In the genomic region with DNA sequence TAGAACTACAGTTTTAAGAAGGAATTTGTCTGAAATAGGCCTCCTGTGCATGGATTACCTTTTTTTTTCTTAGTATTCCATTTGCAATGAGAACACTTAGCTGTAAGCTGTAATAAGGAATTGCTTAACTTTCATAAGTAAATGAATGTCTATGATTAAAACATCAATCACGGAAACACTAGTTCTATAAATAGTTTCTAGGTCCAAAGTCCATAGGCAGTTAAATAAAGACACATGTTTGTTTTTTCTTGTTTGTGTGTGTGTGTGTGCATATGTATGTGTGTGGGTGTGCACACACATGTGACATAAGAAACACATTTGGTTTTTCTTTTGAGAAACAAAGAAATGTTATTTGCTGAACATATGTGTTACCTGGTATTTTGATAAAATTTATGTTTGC, we compare ENCODE assay signal across 16 cellular contexts. TPM values are rescaled to one million over a fixed set of nuclear protein-coding genes. Genes with fewer than 3 reads are reported as not detected.
DNase-seq lines count a peak whose midpoint lies in the region; ATAC-seq and TF ChIP-seq lines count a peak whose summit lies in the region.
"Had no signal": no experiment of that assay in that cellular context is flagged by ENCODE, and none has a peak within 500 bp of the region (broad histone marks: within the 10 kb centered on the region; RNA-seq: fewer than 3 reads in every experiment).

No MANE protein-coding gene starts in this region.

- peak overlapping the region; percentile 81 for H3K27ac Mint-ChIP-seq in activated T-cell treated with anti-CD3 and anti-CD28 coated beads, Interleukin-2, amount 50 U/mL, for 72 hours
- peak overlapping the region in 4 of 10 donors; percentile 63 to 99 (median 81) for H3K27ac Mint-ChIP-seq in naive thymus-derived CD8-positive, alpha-beta T cell
- H3K27ac Mint-ChIP-seq: GM23338, memory B cell had no signal

- peaks cover 89% of the 10 kb centered on the region for H3K4me1 Mint-ChIP-seq in activated T-cell treated with anti-CD3 and anti-CD28 coated beads, Interleukin-2, amount 50 U/mL, for 72 hours (ENCODE audit: low read depth)
- H3K4me1 Mint-ChIP-seq in naive thymus-derived CD8-positive, alpha-beta T cell: peaks cover 28 to 88% (median 82%) of the 10 kb centered on the region in 4 donors

- peaks cover 0 to 2% of the 10 kb centered on the region in 2 donors for H3K36me3 Mint-ChIP-seq in activated T-cell treated with anti-CD3 and anti-CD28 coated beads, Interleukin-2, amount 50 U/mL, for 72 hours (ENCODE audit: insufficient read depth in 2 of 2)
- peaks cover 0 to 3% (median 0%) of the 10 kb centered on the region in 3 donors for H3K36me3 Mint-ChIP-seq in naive thymus-derived CD8-positive, alpha-beta T cell

- peak overlapping the region; percentile 66 to 71 for H3K4me3 Mint-ChIP-seq in activated T-cell treated with anti-CD3 and anti-CD28 coated beads, Interleukin-2, amount 50 U/mL, for 72 hours
- peak overlapping the region in 2 of 10 donors; percentile 11 to 39 for H3K4me3 Mint-ChIP-seq in naive thymus-derived CD8-positive, alpha-beta T cell
- H3K4me3 Mint-ChIP-seq: GM23338, memory B cell had no signal

- no peak overlapping the region for H3K9ac ChIP-seq in endocrine pancreas (ENCODE audit: control insufficient read depth, insufficient read depth, low read length)

- no peak for TF ChIP-seq POLR2A in spleen (IDR thresholded peaks at IDR 0.05)

- H3K27me3 ChIP-seq in endocrine pancreas (ENCODE audit: control insufficient read depth, insufficient read depth, low read length) (no peaks in the 10 kb centered on the region), spleen (replicated peaks in 1 of 7) (no peaks in the 10 kb centered on the region)
- H3K27me3 ChIP-seq: vagina had no signal

- ATAC-seq in activated T-cell treated with anti-CD3 and anti-CD28 coated beads, Interleukin-2, amount 50 U/mL, for 72 hours (replicated peaks in 1 of 2): no peak
- no peak for ATAC-seq in naive thymus-derived CD8-positive, alpha-beta T cell
- ATAC-seq: GM23338; stimulated activated naive CD8-positive, alpha-beta T cell treated with anti-CD3 and anti-CD28 coated beads, Interleukin-15, Interleukin-2, amounts not matched to agents 100 U/mL and 50 U/mL, for 24 hours had no signal

- H3K9me3 Mint-ChIP-seq in activated T-cell treated with anti-CD3 and anti-CD28 coated beads, Interleukin-2, amount 50 U/mL, for 72 hours: no peaks in the 10 kb centered on the region
- H3K9me3 Mint-ChIP-seq in naive thymus-derived CD8-positive, alpha-beta T cell: peaks cover 0 to 4% (median 0%) of the 10 kb centered on the region in 9 donors

- POLR2A ChIA-PET in naive thymus-derived CD8-positive, alpha-beta T cell (lab: Charles Lee): no interaction called here

- no peaks in the 10 kb centered on the region for H3K27me3 Mint-ChIP-seq in activated T-cell treated with anti-CD3 and anti-CD28 coated beads, Interleukin-2, amount 50 U/mL, for 72 hours (ENCODE audit: low read depth)
- peaks cover 0 to 1% (median 0%) of the 10 kb centered on the region in 5 donors for H3K27me3 Mint-ChIP-seq in naive thymus-derived CD8-positive, alpha-beta T cell

- H3K4me3 ChIP-seq in endocrine pancreas (ENCODE audit: control insufficient read depth, insufficient read depth, low read length) (peak overlapping the region; percentile 30), spleen (no peak overlapping the region)
- H3K4me3 ChIP-seq: GM23338, vagina had no signal

- H3K9me3 ChIP-seq in endocrine pancreas (ENCODE audit: control insufficient read depth, low read length) (no peaks in the 10 kb centered on the region), spleen (no peaks in the 10 kb centered on the region)
- H3K9me3 ChIP-seq: vagina had no signal

- DNase-seq in activated T-cell treated with anti-CD3 and anti-CD28 coated beads, Interleukin-2, amount 50 U/mL, for 72 hours: no peak
- DNase-seq in activated T-cell treated with anti-CD3 and anti-CD28 coated beads, Interleukin-2, amount 50 U/mL, for 1 hour: no peak
- DNase-seq in SW480 (ENCODE audit: low spot score) (peak; percentile 61), spleen (no peak), COLO668 (lab: John Stamatoyannopoulos, UW; ENCODE audit: unreplicated experiment) (no peak), midbrain (lab: John Stamatoyannopoulos, UW) (no peak)
- DNase-seq in naive thymus-derived CD8-positive, alpha-beta T cell: no peak
- DNase-seq: DMS 273 treated with DMSO at 0.1 percent for 48 hours; effector CD4-positive, alpha-beta T cell; nucleus accumbens; stimulated activated naive CD8-positive, alpha-beta T cell treated with anti-CD3 and anti-CD28 coated beads, Interleukin-15, Interleukin-2, amounts not matched to agents 100 U/mL and 50 U/mL, for 24 hours; WERI-Rb-1 had no signal

- H3K27ac ChIP-seq in spleen: peak overlapping the region in 7 of 8 donors; percentile 37 to 90 (median 82)
- H3K27ac ChIP-seq: vagina, WERI-Rb-1 had no signal

- intact Hi-C loops in spleen (cut with DNase I; ENCODE audit: low total_unique reads): no loop called here

- H3K36me3 ChIP-seq in endocrine pancreas (ENCODE audit: control insufficient read depth, insufficient read depth, low read length) (no peaks in the 10 kb centered on the region), spleen (no peaks in the 10 kb centered on the region)
- H3K36me3 ChIP-seq: vagina had no signal

- WGBS in spleen, 5 donors: 38 to 75% (median 67%) methylated on average over 1 of the region's 1 CpG

- H3K4me1 ChIP-seq in endocrine pancreas (ENCODE audit: control insufficient read depth, insufficient read depth, low read length) (peaks cover 39% of the 10 kb centered on the region), spleen (peaks cover 39 to 100% (median 80%) of the 10 kb centered on the region in 6 donors)

- no peak for TF ChIP-seq CTCF in spleen (IDR thresholded peaks at IDR 0.05 in 8 of 11, conservative IDR thresholded peaks at IDR 0.05 in 3 of 11)

RNA-seq across cellular contexts. Expression of a gene that starts 11.2 kb away (rescaled TPM):
- total RNA-seq in activated T-cell treated with anti-CD3 and anti-CD28 coated beads, Interleukin-2, amount 50 U/mL, for 72 hours: 10 to 100 TPM; 19.9 to 32.3 TPM
- 10 to 100 TPM; 22.9 to 40.2 (median 29.5) TPM for total RNA-seq in spleen
- polyA plus RNA-seq in spleen: 1 to 10 TPM; 1.6 to 2.2 (median 2.0) TPM
- 1 to 10 TPM; 6.3 to 6.5 TPM for total RNA-seq in naive thymus-derived CD8-positive, alpha-beta T cell
- polyA plus RNA-seq in naive thymus-derived CD8-positive, alpha-beta T cell: 1 to 10 TPM; 3.3 to 3.7 (median 3.4) TPM
